28 cellular contexts compared by ENCODE assay signal in genomic region chrX:38886112-38886511, GRCh38.
DNase-seq lines count a peak whose midpoint lies in the region; ATAC-seq, FAIRE-seq and TF ChIP-seq lines count a peak whose summit lies in the region.
"Had no signal": no experiment of that assay in that cellular context is flagged by ENCODE, and none has a peak within 500 bp of the region (broad histone marks: within the 10 kb centered on the region; RNA-seq: fewer than 3 reads in every experiment).

No MANE protein-coding gene starts in this region.

- no peaks in the 10 kb centered on the region for H3K9me2 ChIP-seq in hepatocyte (replicated peaks; ENCODE audit: insufficient read depth)

- no peaks in the 10 kb centered on the region for H3K27me3 Mint-ChIP-seq in osteocyte (ENCODE audit: unreplicated experiment)
- H3K27me3 Mint-ChIP-seq: CD4-positive, alpha-beta T cell had no signal

- peaks cover 8% of the 10 kb centered on the region for H3K9me3 Mint-ChIP-seq in osteocyte (ENCODE audit: unreplicated experiment)
- H3K9me3 Mint-ChIP-seq: CD4-positive, alpha-beta T cell; CD8-positive, alpha-beta memory T cell had no signal

- peak overlapping the region; percentile 66 for H3K27ac ChIP-seq in OCI-LY3 (ENCODE audit: low read length)
- H3K27ac ChIP-seq in hepatocyte = peak overlapping the region; percentile 45
- H3K27ac ChIP-seq in liver (ENCODE audit: low read depth in 1 of 2, low read length in 2 of 2) = no peak overlapping the region
- H3K27ac ChIP-seq: A549; BLaER1 treated with 17β-estradiol and CSF1 and Interleukin-3, amounts not matched to agents 10 nM and 100 nM; GM23248 had no signal

- peak; percentile 14 to 34 for TF ChIP-seq RAD21 in liver (IDR thresholded peaks at IDR 0.05)

- no peaks in the 10 kb centered on the region for H3K27me3 ChIP-seq in OCI-LY3 (ENCODE audit: low read depth, low read length)
- no peaks in the 10 kb centered on the region for H3K27me3 ChIP-seq in bronchial epithelial cell (ENCODE audit: control insufficient read depth, insufficient read depth, low read length)
- no peaks in the 10 kb centered on the region for H3K27me3 ChIP-seq in hepatocyte
- H3K27me3 ChIP-seq in liver (ENCODE audit: control insufficient read depth in 4 of 4, insufficient read depth in 4 of 4, low read length in 3 of 4) = peaks cover 0 to 3% (median 0%) of the 10 kb centered on the region in 4 donors
- H3K27me3 ChIP-seq: BE2C; BLaER1 treated with 17β-estradiol and CSF1 and Interleukin-3, amounts not matched to agents 10 nM and 100 nM had no signal

- H2AFZ ChIP-seq in OCI-LY3 (ENCODE audit: low read depth, low read length) (no peak overlapping the region), hepatocyte (no peak overlapping the region)
- H2AFZ ChIP-seq: GM23248 had no signal

- H3K79me2 ChIP-seq in OCI-LY3 (ENCODE audit: low read length) (no peaks in the 10 kb centered on the region), hepatocyte (no peaks in the 10 kb centered on the region)

- 70% methylated on average over 1 of the region's 1 CpG for WGBS in hepatocyte (ENCODE audit: low lambda C conversion rate, missing lambda C conversion rate)
- 85% methylated on average over 1 of the region's 1 CpG for WGBS in liver

- H3K4me3 ChIP-seq in OCI-LY3 (ENCODE audit: low read length) (no peak overlapping the region), bronchial epithelial cell (ENCODE audit: low read depth, low read length) (no peak overlapping the region), hepatocyte (no peak overlapping the region), liver (ENCODE audit: low read depth in 1 of 3, low read length in 3 of 3) (no peak overlapping the region)
- H3K4me3 ChIP-seq: A549; BLaER1 treated with 17β-estradiol and CSF1 and Interleukin-3, amounts not matched to agents 10 nM and 100 nM; GM12878; GM23248 had no signal

- FAIRE-seq in bronchial epithelial cell (lab: Jason Lieb, UNC) = no peak
- FAIRE-seq: D721Med, GM12878, GM18507, H1 had no signal

- H3K4me2 ChIP-seq in OCI-LY3 (ENCODE audit: low read length) = peak overlapping the region; percentile 2; the same call in 1 of the 2 replicates
- no peak overlapping the region for H3K4me2 ChIP-seq in hepatocyte
- H3K4me2 ChIP-seq: A549; BLaER1 treated with 17β-estradiol and CSF1 and Interleukin-3, amounts not matched to agents 10 nM and 100 nM had no signal

- no peak overlapping the region for H3K27ac Mint-ChIP-seq in osteocyte (ENCODE audit: unreplicated experiment)
- H3K27ac Mint-ChIP-seq: CD14-positive monocyte; CD4-positive, alpha-beta T cell; CD8-positive, alpha-beta memory T cell had no signal

- H3K36me3 ChIP-seq in OCI-LY3 (replicated peaks; ENCODE audit: low read depth, low read length) (no peaks in the 10 kb centered on the region), bronchial epithelial cell (ENCODE audit: control insufficient read depth, insufficient read depth, low read length) (no peaks in the 10 kb centered on the region), hepatocyte (replicated peaks; ENCODE audit: insufficient read depth, low read depth) (no peaks in the 10 kb centered on the region), liver (ENCODE audit: control insufficient read depth in 4 of 4, insufficient read depth in 3 of 4, low read depth in 1 of 4, low read length in 3 of 4) (no peaks in the 10 kb centered on the region)
- H3K36me3 ChIP-seq: BE2C; BLaER1 treated with 17β-estradiol and CSF1 and Interleukin-3, amounts not matched to agents 10 nM and 100 nM had no signal

- no peaks in the 10 kb centered on the region for H3K4me1 Mint-ChIP-seq in osteocyte (ENCODE audit: unreplicated experiment)
- H3K4me1 Mint-ChIP-seq: CD8-positive, alpha-beta memory T cell had no signal

- no peaks in the 10 kb centered on the region for H3K9me3 ChIP-seq in OCI-LY3 (ENCODE audit: insufficient read depth, low read length)
- no peaks in the 10 kb centered on the region for H3K9me3 ChIP-seq in hepatocyte (ENCODE audit: low read depth)
- no peaks in the 10 kb centered on the region for H3K9me3 ChIP-seq in liver (ENCODE audit: control insufficient read depth in 4 of 4, low read length in 3 of 4)
- H3K9me3 ChIP-seq: A549, BE2C had no signal

- no peak for TF ChIP-seq CTCF in OCI-LY3 (IDR thresholded peaks at IDR 0.05; ENCODE audit: low read depth, low read length)
- TF ChIP-seq CTCF in bronchial epithelial cell (IDR thresholded peaks at IDR 0.05; ENCODE audit: insufficient read depth, low read length, severe bottlenecking) = no peak
- TF ChIP-seq CTCF in hepatocyte (IDR thresholded peaks at IDR 0.05; ENCODE audit: poor library complexity) = no peak
- no peak for TF ChIP-seq CTCF in liver (IDR thresholded peaks at IDR 0.05; ENCODE audit: low read depth, low read length, missing input control)
- TF ChIP-seq CTCF in osteocyte (IDR thresholded peaks at IDR 0.05) = no peak

- ATAC-seq in GM21526 (IDR thresholded peaks at IDR 0.05; ENCODE audit: low FRiP score, unreplicated experiment) (no peak), HG02938 (IDR thresholded peaks at IDR 0.05; ENCODE audit: unreplicated experiment) (no peak)
- ATAC-seq: A549, GM12878 had no signal

- DNase-seq in bronchial epithelial cell (ENCODE audit: low read depth) = peak; percentile 66
- DNase-seq in hepatocyte (ENCODE audit: low spot score) = no peak
- DNase-seq in osteocyte (ENCODE audit: extremely low spot score, unreplicated experiment) = no peak
- DNase-seq in NCI-H1417 treated with DMSO at 0.1 percent for 48 hours (lab: John Stamatoyannopoulos, UW) = no peak
- DNase-seq: 8988T; ACHN; AML-193; BE2C; CD4-positive, alpha-beta T cell; CD8-positive, alpha-beta memory T cell; DMS 273 treated with DMSO at 0.1 percent for 48 hours; DMS79; EL; GDM1; GM23248; H7; HCEC 1CT had no signal

- no peaks in the 10 kb centered on the region for H4K20me1 ChIP-seq in OCI-LY3 (ENCODE audit: insufficient read depth, low read length)
- H4K20me1 ChIP-seq in hepatocyte (ENCODE audit: insufficient read depth, poor library complexity, severe bottlenecking) = no peaks in the 10 kb centered on the region
- H4K20me1 ChIP-seq: BLaER1 treated with 17β-estradiol and CSF1 and Interleukin-3, amounts not matched to agents 10 nM and 100 nM had no signal

- no peaks in the 10 kb centered on the region for H3K36me3 Mint-ChIP-seq in osteocyte (ENCODE audit: unreplicated experiment)
- H3K36me3 Mint-ChIP-seq: CD14-positive monocyte had no signal

- peaks cover 48% of the 10 kb centered on the region for H3K4me1 ChIP-seq in OCI-LY3 (ENCODE audit: low read length)
- H3K4me1 ChIP-seq in hepatocyte (ENCODE audit: insufficient read depth) = no peaks in the 10 kb centered on the region
- peaks cover 3 to 15% (median 9%) of the 10 kb centered on the region in 4 donors for H3K4me1 ChIP-seq in liver (ENCODE audit: control insufficient read depth in 4 of 4, insufficient read depth in 4 of 4, low read length in 3 of 4)
- H3K4me1 ChIP-seq: A549, BE2C had no signal

- H3K4me3 Mint-ChIP-seq in osteocyte (ENCODE audit: unreplicated experiment) = no peak overlapping the region
- H3K4me3 Mint-ChIP-seq: CD14-positive monocyte; CD4-positive, alpha-beta T cell; CD8-positive, alpha-beta memory T cell had no signal

- H3K9ac ChIP-seq in OCI-LY3 (ENCODE audit: low read length) (0 out of 2 replicates have a peak overlapping the region, but pooled peaks have one; percentile 4), liver (ENCODE audit: low read depth in 1 of 2, low read length in 2 of 2) (no peak overlapping the region)
- H3K9ac ChIP-seq: BLaER1 treated with 17β-estradiol and CSF1 and Interleukin-3, amounts not matched to agents 10 nM and 100 nM; GM23248 had no signal

TF ChIP-seq in liver, 16 proteins besides CTCF, POLR2A, EP300 and RAD21:
- TF ChIP-seq HNF4A (conservative IDR thresholded peaks at IDR 0.05) = peak in 1 of 2 donors; percentile 34
- peak; percentile 20 for TF ChIP-seq YY1 (IDR thresholded peaks at IDR 0.05)
- TF ChIP-seq RXRA (IDR thresholded peaks at IDR 0.05) = peak in 1 of 2 donors; percentile 31
- TF ChIP-seq EGR1 (IDR thresholded peaks at IDR 0.05; ENCODE audit: low read depth in 2 of 2) = no peak

Comparison
In these comparisons a context has a peak if more than half of its experiments do, and no peak if none do; other contexts are left out.
1. H3K27ac ChIP-seq: peak in OCI-LY3 (single experiment) and hepatocyte (single experiment); none in liver (0 of 2).